14 cellular contexts compared by ENCODE assay signal in the genomic region with DNA sequence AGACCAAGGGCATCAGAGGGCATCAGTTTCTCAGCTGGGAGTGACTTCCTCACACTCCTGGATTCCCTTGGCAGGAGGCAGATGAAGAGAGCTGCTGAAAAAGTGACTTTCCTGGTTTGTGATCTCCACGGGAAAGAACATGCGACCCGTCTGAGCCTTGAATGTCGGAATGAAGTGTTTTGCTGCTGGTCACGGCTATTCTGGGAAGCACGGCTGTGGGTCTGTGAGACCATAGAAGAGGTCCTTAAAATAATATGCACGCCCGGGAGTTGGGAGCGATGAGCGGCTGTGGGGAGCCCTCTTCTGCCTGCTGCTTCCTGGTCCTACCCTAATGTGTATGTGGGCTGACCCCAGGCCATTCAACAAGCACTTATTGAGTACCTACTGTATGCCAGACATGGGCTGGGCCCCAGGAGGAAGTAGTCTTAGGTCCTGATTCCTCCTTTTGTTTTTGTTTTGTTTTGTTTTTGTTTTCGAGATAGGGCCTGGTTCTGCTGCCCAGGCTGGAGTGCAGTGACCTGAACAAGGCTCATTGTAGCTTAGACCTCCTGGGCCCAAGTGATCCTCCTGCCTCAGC. TPM values are rescaled to one million over a fixed set of nuclear protein-coding genes. Genes with fewer than 3 reads are reported as not detected.
DNase-seq lines count a peak whose midpoint lies in the region; ATAC-seq and TF ChIP-seq lines count a peak whose summit lies in the region.
"Had no signal": no experiment of that assay in that cellular context is flagged by ENCODE, and none has a peak within 500 bp of the region (broad histone marks: within the 10 kb centered on the region; RNA-seq: fewer than 3 reads in every experiment).

No MANE protein-coding gene starts in this region.

- no peak for ATAC-seq in HG03571 (IDR thresholded peaks at IDR 0.05; ENCODE audit: unreplicated experiment)

- H3K27ac ChIP-seq in GM23248 (peak overlapping the region; percentile 57), RWPE1 (peak overlapping the region; percentile 35; the same call in 1 of the 2 replicates), hepatocyte (peak overlapping the region; percentile 82), stomach (peak overlapping the region; percentile 45 to 72 (median 60))
- H3K27ac ChIP-seq: adrenal gland, dorsolateral prefrontal cortex, SJCRH30 had no signal

- TF ChIP-seq EP300 in stomach (IDR thresholded peaks at IDR 0.05): no peak

- H3K9ac ChIP-seq in GM23248: 0 out of 2 replicates have a peak overlapping the region, but pooled peaks have one; percentile 49

- H3K9me2 ChIP-seq in GM23248 (ENCODE audit: insufficient read depth) (no peaks in the 10 kb centered on the region), hepatocyte (replicated peaks; ENCODE audit: insufficient read depth) (no peaks in the 10 kb centered on the region)

- H4K20me1 ChIP-seq in GM23248 (ENCODE audit: insufficient read depth) (no peaks in the 10 kb centered on the region), hepatocyte (ENCODE audit: insufficient read depth, poor library complexity, severe bottlenecking) (no peaks in the 10 kb centered on the region)

- intact Hi-C loops in stomach (cut with DNase I; ENCODE audit: low total_unique reads): no loop called here

- no peak for DNase-seq in GM23248
- no peak for DNase-seq in RWPE1 (ENCODE audit: low spot score)
- no peak for DNase-seq in hepatocyte (ENCODE audit: low spot score)
- DNase-seq in stomach: no peak
- DNase-seq in erythroblast (lab: John Stamatoyannopoulos, UW): no peak
- DNase-seq in NCI-H1048 (lab: John Stamatoyannopoulos, UW): no peak
- DNase-seq: adrenal gland; retina; SJCRH30; stimulated activated CD4-positive, alpha-beta T cell treated with anti-CD3 and anti-CD28 coated beads, Interleukin-4, amount 100 ng/mL, for 24 hours had no signal

- H3K36me3 ChIP-seq in GM23248 (ENCODE audit: low read depth) (no peaks in the 10 kb centered on the region), hepatocyte (replicated peaks; ENCODE audit: insufficient read depth, low read depth) (no peaks in the 10 kb centered on the region), stomach (no peaks in the 10 kb centered on the region)
- H3K36me3 ChIP-seq: adrenal gland, SJCRH30 had no signal

- H3K4me1 ChIP-seq in GM23248 (ENCODE audit: insufficient read depth) (peaks cover 17% of the 10 kb centered on the region), hepatocyte (ENCODE audit: insufficient read depth) (peaks cover 16% of the 10 kb centered on the region), stomach (peaks cover 32 to 47% (median 42%) of the 10 kb centered on the region in 4 donors)
- H3K4me1 ChIP-seq: adrenal gland, SJCRH30 had no signal

- no peaks in the 10 kb centered on the region for H3K79me2 ChIP-seq in GM23248 (ENCODE audit: insufficient read depth)
- H3K79me2 ChIP-seq in hepatocyte: no peaks in the 10 kb centered on the region

- 70 to 72% methylated on average over 11 of the region's 11 CpGs for WGBS in GM23248 (ENCODE audit: low coverage in 1 of 2, low lambda C conversion rate in 2 of 2, missing lambda C conversion rate in 2 of 2), 2 experiments
- 83% methylated on average over 11 of the region's 11 CpGs for WGBS in hepatocyte (ENCODE audit: low lambda C conversion rate, missing lambda C conversion rate)
- 29 to 50% (median 41%) methylated on average over 11 of the region's 11 CpGs for whole genome bisulfite sequencing in stomach, 5 donors

- TF ChIP-seq POLR2A in stomach (IDR thresholded peaks at IDR 0.05) (no peak), erythroblast (IDR thresholded peaks at IDR 0.05; ENCODE audit: low read length) (no peak)

- peak overlapping the region; percentile 51 for H3K4me2 ChIP-seq in GM23248 (ENCODE audit: unreplicated experiment)
- no peak overlapping the region for H3K4me2 ChIP-seq in hepatocyte

- H2AFZ ChIP-seq in GM23248 (no peak overlapping the region), hepatocyte (no peak overlapping the region)

- no peaks in the 10 kb centered on the region for H3K9me3 ChIP-seq in GM23248 (ENCODE audit: low read depth)
- no peaks in the 10 kb centered on the region for H3K9me3 ChIP-seq in hepatocyte (ENCODE audit: low read depth)
- no peaks in the 10 kb centered on the region for H3K9me3 ChIP-seq in stomach
- H3K9me3 ChIP-seq: adrenal gland, SJCRH30 had no signal

- no peaks in the 10 kb centered on the region for H3K27me3 ChIP-seq in GM23248 (replicated peaks; ENCODE audit: insufficient read depth)
- no peaks in the 10 kb centered on the region for H3K27me3 ChIP-seq in hepatocyte
- H3K27me3 ChIP-seq in stomach: peaks cover 0 to 11% (median 0%) of the 10 kb centered on the region in 3 donors
- H3K27me3 ChIP-seq: adrenal gland, dorsolateral prefrontal cortex had no signal

- TF ChIP-seq CTCF in RWPE1 (conservative IDR thresholded peaks at IDR 0.05; ENCODE audit: low read depth): no peak
- no peak for TF ChIP-seq CTCF in hepatocyte (IDR thresholded peaks at IDR 0.05; ENCODE audit: poor library complexity)
- no peak for TF ChIP-seq CTCF in stomach (IDR thresholded peaks at IDR 0.05)

- H3F3A ChIP-seq in GM23248 (ENCODE audit: insufficient read depth): peaks cover 14% of the 10 kb centered on the region

- CTCF ChIA-PET in RWPE1 (lab: Yijun Ruan, JAX): no interaction called here

- POLR2A ChIA-PET in RWPE1 (lab: Yijun Ruan, JAX; ENCODE audit: low non-redundant PET): no interaction called here

- H3K4me3 ChIP-seq in GM23248 (no peak overlapping the region), hepatocyte (no peak overlapping the region), stomach (no peak overlapping the region)
- H3K4me3 ChIP-seq: adrenal gland, dorsolateral prefrontal cortex, SJCRH30 had no signal

- in situ Hi-C loops in GM23248 (cut with MboI): no loop called here

RNA-seq across cellular contexts. Expression of gene UMODL1, which starts 13.2 kb away (rescaled TPM):
- not detected in 2 replicates for total RNA-seq in GM23248 (2014; rRNA removed; shearing (Covaris generic))
- polyA plus RNA-seq in GM23248 (2016; fragmentation: Nextera tagmentation; extraction: Ambion mirVana): not detected in 2 replicates
- 0.16 and 0.47 TPM in 2 replicates for total RNA-seq in hepatocyte
- polyA plus RNA-seq in hepatocyte: 0.15 TPM in 1 of 2 replicates, not detected in the other
- under 1 TPM in 1 of 5 donors, not detected in 4; under 0.01 TPM for total RNA-seq in stomach
- not detected for polyA plus RNA-seq in stomach
- total RNA-seq: fibroblast of villous mesenchyme, H4 had no signal

RNA-seq across cellular contexts. Expression of gene ZBTB21, which starts 47.8 kb away (rescaled TPM):
- 10.6 and 10.7 TPM in 2 replicates for total RNA-seq in GM23248 (2014; rRNA removed; shearing (Covaris generic))
- polyA plus RNA-seq in GM23248 (2016; fragmentation: Nextera tagmentation; extraction: Ambion mirVana) (9.1 and 10.7 TPM in 2 replicates), hepatocyte (6.0 and 8.1 TPM in 2 replicates), stomach (1 to 10 TPM; 1.9 to 4.7 (median 2.4) TPM)
- total RNA-seq in hepatocyte (13.8 and 21.5 TPM in 2 replicates), stomach (10 to 100 TPM in 2 of 5 donors, 1 to 10 TPM in 3; 4.3 to 18.7 (median 6.7) TPM)
